In the genomic region with DNA sequence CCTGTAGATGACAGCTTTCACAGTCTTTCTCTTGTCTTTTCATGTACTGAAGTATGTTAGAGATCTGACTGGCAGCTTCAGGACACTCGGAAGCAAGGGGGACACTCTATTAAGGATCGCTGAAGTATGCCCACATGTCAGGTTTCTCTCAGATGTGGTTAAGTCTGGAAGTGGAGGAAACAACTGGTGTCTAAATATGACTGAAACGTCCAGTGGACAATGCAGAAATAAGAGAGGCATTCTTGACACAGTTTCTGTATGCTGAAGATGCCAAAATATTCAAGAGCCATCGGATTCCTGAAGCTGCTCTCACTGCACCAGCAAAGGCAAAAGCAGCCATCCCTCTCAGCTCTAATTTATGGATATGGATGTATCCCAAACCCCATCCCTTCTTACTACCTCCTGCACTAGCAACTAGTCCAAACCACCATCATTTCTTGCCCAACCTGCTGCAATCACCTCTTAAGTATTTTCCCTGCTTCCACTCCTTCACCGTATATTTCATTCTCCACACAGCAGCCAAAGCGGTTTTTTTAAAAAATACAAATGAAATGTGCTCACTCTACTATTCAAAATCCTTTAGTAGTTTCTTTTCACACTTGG, we compare ENCODE assay signal across 20 cellular contexts.
"Had no signal": no experiment of that assay in that cellular context is flagged by ENCODE, and none has a peak within 500 bp of the region (broad histone marks: within the 10 kb centered on the region; RNA-seq: fewer than 3 reads in every experiment).

No MANE protein-coding gene starts in this region.

- H2AFZ ChIP-seq: parathyroid adenoma had no signal

- DNase-seq: activated CD4-positive, alpha-beta T cell treated with anti-CD3 and anti-CD28 coated beads for 48 hours; activated CD4-positive, CD25-positive, alpha-beta regulatory T cell; activated CD8-positive, alpha-beta memory T cell treated with anti-CD3 and anti-CD28 coated beads, Interleukin-2, amount 50 U/mL, for 4 hours; activated effector memory CD4-positive, alpha-beta T cell treated with Interleukin-2 at 50 U/mL for 16 hours; activated naive CD4-positive, alpha-beta T cell treated with anti-CD3 and anti-CD28 coated beads, Interleukin-2, amount 10 ng/mL, durations not matched to agents 7 days and 5 days; activated naive CD8-positive, alpha-beta T cell treated with anti-CD3 and anti-CD28 coated beads, Interleukin-2, amount 50 U/mL, for 24 hours; activated T-cell treated with anti-CD3 and anti-CD28 coated beads, Interleukin-2, amount 50 U/mL, for 48 hours; cortex of kidney; left ventricle myocardium superior; mucosa of descending colon; naive thymus-derived CD8-positive, alpha-beta T cell; spleen; stimulated activated CD4-positive, alpha-beta T cell treated with anti-CD3 and anti-CD28 coated beads, Interleukin-4, amount 100 ng/mL, for 4 hours; T-cell; testis; upper lobe of left lung had no signal

- H3K4me3 ChIP-seq: breast epithelium, mucosa of descending colon, spleen, testis, upper lobe of left lung had no signal

- H3K9ac ChIP-seq: parathyroid adenoma had no signal

- H3K79me2 ChIP-seq: parathyroid adenoma had no signal

- H3K27me3 ChIP-seq: breast epithelium, spleen, testis, upper lobe of left lung had no signal

- H3K4me1 ChIP-seq: testis had no signal

- H3K36me3 ChIP-seq: breast epithelium, spleen, upper lobe of left lung had no signal

- H3K27ac ChIP-seq: breast epithelium, parathyroid adenoma, spleen, testis, upper lobe of left lung had no signal

- ATAC-seq: activated naive CD8-positive, alpha-beta T cell treated with anti-CD3 and anti-CD28 coated beads, Interleukin-2, amount 50 U/mL, for 24 hours; left ventricle myocardium superior; mucosa of descending colon; naive thymus-derived CD8-positive, alpha-beta T cell; sciatic nerve; stimulated activated memory B cell treated with anti-CD40 and anti-IgM and Interleukin-4, amounts not matched to agents 10 μg/mL and 1 μg/mL and 100 μg/mL, for 72 hours; T-cell had no signal

- H3K9me3 ChIP-seq: breast epithelium, mucosa of descending colon, spleen, testis, upper lobe of left lung had no signal
